ENCODE assay signal across 8 cellular contexts in the genomic region with DNA sequence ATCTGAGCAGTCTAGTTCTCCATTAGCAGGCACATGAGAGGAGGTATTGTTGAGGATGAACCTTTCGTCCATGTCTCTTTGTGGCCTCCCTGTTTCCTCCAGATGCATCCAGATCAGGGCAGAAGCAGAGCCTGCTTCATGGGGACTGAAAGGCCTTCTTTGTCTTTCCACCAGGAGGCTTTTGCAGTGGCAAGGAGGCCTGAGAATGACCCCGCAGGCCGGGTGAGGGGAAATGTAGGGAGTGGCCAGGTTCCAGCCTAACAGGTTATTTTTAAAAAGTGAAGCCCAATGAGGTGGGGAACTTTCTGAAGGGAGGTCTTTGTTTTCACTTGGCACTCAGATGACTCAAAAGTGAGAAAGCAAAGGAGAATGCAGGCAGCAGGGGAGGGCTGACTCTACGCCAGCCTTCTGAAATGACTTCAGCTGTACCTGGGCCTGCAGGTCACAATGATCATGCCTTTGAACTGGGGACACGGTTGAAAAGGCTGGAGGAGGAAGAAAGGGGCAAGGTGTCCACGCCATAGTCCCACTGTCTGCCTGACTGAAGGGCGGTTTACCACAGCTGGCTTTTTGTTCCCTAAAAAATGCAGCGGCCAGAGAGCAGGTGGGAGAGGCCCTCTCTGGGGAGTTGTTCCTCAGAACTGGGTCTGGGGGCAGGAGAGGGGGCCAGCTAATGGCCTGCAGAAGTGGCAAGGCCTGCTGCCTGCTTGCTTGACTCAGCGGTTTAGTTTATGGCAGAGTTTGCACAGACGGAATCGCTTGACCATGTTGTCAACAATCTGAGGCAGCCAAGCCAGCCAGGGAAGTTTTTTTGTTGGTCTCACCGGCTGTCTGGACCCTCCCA. TPM values are rescaled to one million over a fixed set of nuclear protein-coding genes. Genes with fewer than 3 reads are reported as not detected.
DNase-seq lines count a peak whose midpoint lies in the region; ATAC-seq, FAIRE-seq and TF ChIP-seq lines count a peak whose summit lies in the region.

No MANE protein-coding gene starts in this region.

- H3K4me1 ChIP-seq in H9 (ENCODE audit: insufficient read depth, low read length) = peaks cover 5% of the 10 kb centered on the region; the same call in 1 of the 2 replicates
- H3K4me1 ChIP-seq in astrocyte (ENCODE audit: insufficient read depth, low read length) = peaks cover 31% of the 10 kb centered on the region
- peaks cover 2 to 22% (median 9%) of the 10 kb centered on the region in 4 donors for H3K4me1 ChIP-seq in liver (ENCODE audit: control insufficient read depth in 4 of 4, insufficient read depth in 4 of 4, low read length in 3 of 4)
- peaks cover 53 to 68% (median 59%) of the 10 kb centered on the region in 4 donors for H3K4me1 ChIP-seq in upper lobe of left lung

- H4K20me1 ChIP-seq in H9 (ENCODE audit: control insufficient read depth, insufficient read depth, insufficient read length) (no peaks in the 10 kb centered on the region), astrocyte (ENCODE audit: insufficient read depth, low read length) (no peaks in the 10 kb centered on the region)

- peak overlapping the region; percentile 60 for H3K4me3 Mint-ChIP-seq in activated CD4-positive, alpha-beta T cell treated with anti-CD3 and anti-CD28 coated beads, Interleukin-2, amount 10 ng/mL, durations not matched to agents 24 days and 14 days
- H3K4me3 Mint-ChIP-seq in H9 = no peak overlapping the region
- H3K4me3 Mint-ChIP-seq in astrocyte (ENCODE audit: unreplicated experiment) = no peak overlapping the region

- H3K27me3 Mint-ChIP-seq in activated CD4-positive, alpha-beta T cell treated with anti-CD3 and anti-CD28 coated beads, Interleukin-2, amount 10 ng/mL, durations not matched to agents 24 days and 14 days = no peaks in the 10 kb centered on the region
- no peaks in the 10 kb centered on the region; the same call in 1 of the 2 replicates for H3K27me3 Mint-ChIP-seq in H9 (ENCODE audit: low read depth)
- no peaks in the 10 kb centered on the region for H3K27me3 Mint-ChIP-seq in astrocyte (ENCODE audit: low read depth, unreplicated experiment)

- no peak overlapping the region for H3K23ac ChIP-seq in H9 (ENCODE audit: insufficient read length, low read depth, low read length)

- H3K27me3 ChIP-seq in H9 (ENCODE audit: insufficient read depth, low read length) = no peaks in the 10 kb centered on the region
- H3K27me3 ChIP-seq in astrocyte (ENCODE audit: insufficient read depth, low read length) = no peaks in the 10 kb centered on the region
- no peaks in the 10 kb centered on the region for H3K27me3 ChIP-seq in liver (ENCODE audit: control insufficient read depth in 4 of 4, insufficient read depth in 4 of 4, low read length in 3 of 4)
- no peaks in the 10 kb centered on the region for H3K27me3 ChIP-seq in upper lobe of left lung

- TF ChIP-seq CTCF in H9 (conservative IDR thresholded peaks at IDR 0.05) (no peak; the same call in 2 of the 3 replicates), astrocyte (IDR thresholded peaks at IDR 0.05; ENCODE audit: insufficient read depth, low read depth, low read length) (no peak), liver (IDR thresholded peaks at IDR 0.05; ENCODE audit: low read depth, low read length, missing input control) (no peak), upper lobe of left lung (IDR thresholded peaks at IDR 0.05) (peak in 3 of 6 experiments; percentile 22 to 27 (median 26))

- H3K36me3 ChIP-seq in astrocyte (ENCODE audit: insufficient read depth, low read length) = no peaks in the 10 kb centered on the region
- H3K36me3 ChIP-seq in liver (ENCODE audit: control insufficient read depth in 4 of 4, insufficient read depth in 3 of 4, low read depth in 1 of 4, low read length in 3 of 4) = no peaks in the 10 kb centered on the region
- no peaks in the 10 kb centered on the region for H3K36me3 ChIP-seq in upper lobe of left lung

- H3K9me3 Mint-ChIP-seq in activated CD4-positive, alpha-beta T cell treated with anti-CD3 and anti-CD28 coated beads, Interleukin-2, amount 10 ng/mL, durations not matched to agents 24 days and 14 days = no peaks in the 10 kb centered on the region
- H3K9me3 Mint-ChIP-seq in H9 (peaks cover 15 to 16% of the 10 kb centered on the region in 2 experiments), astrocyte (ENCODE audit: unreplicated experiment) (no peaks in the 10 kb centered on the region)

- FAIRE-seq in astrocyte (lab: Jason Lieb, UNC) = no peak

- TF ChIP-seq EP300 in upper lobe of left lung (IDR thresholded peaks at IDR 0.05) = no peak

- H3T11ph ChIP-seq in H9 (ENCODE audit: low read length) = no peak overlapping the region

- peak overlapping the region; percentile 87 for H3K27ac Mint-ChIP-seq in activated CD4-positive, alpha-beta T cell treated with anti-CD3 and anti-CD28 coated beads, Interleukin-2, amount 10 ng/mL, durations not matched to agents 24 days and 14 days
- H3K27ac Mint-ChIP-seq in H9 (peak overlapping the region; percentile 34 to 81 (median 62)), astrocyte (ENCODE audit: unreplicated experiment) (peak overlapping the region; percentile 84)

- peak overlapping the region; percentile 70 for H3K18ac ChIP-seq in H9 (ENCODE audit: insufficient read length, low read depth, low read length)

- no peak overlapping the region for H2BK20ac ChIP-seq in H9 (ENCODE audit: low read depth, low read length, poor library complexity, severe bottlenecking)

- peaks cover 31% of the 10 kb centered on the region for H3K36me3 Mint-ChIP-seq in activated CD4-positive, alpha-beta T cell treated with anti-CD3 and anti-CD28 coated beads, Interleukin-2, amount 10 ng/mL, durations not matched to agents 24 days and 14 days (ENCODE audit: low read depth)
- H3K36me3 Mint-ChIP-seq in H9 (ENCODE audit: insufficient read depth in 1 of 3, low read depth in 3 of 3) = peaks cover 13 to 19% (median 13%) of the 10 kb centered on the region in 3 experiments
- H3K36me3 Mint-ChIP-seq in astrocyte (ENCODE audit: low read depth, unreplicated experiment) = peaks cover 6% of the 10 kb centered on the region

- no peak overlapping the region for H2BK12ac ChIP-seq in H9 (ENCODE audit: insufficient read length, low read depth, low read length)

- H2BK120ac ChIP-seq in H9 (ENCODE audit: low read depth, low read length, poor library complexity, severe bottlenecking) = no peak overlapping the region

- TF ChIP-seq POLR2A in upper lobe of left lung (IDR thresholded peaks at IDR 0.05) = peak in 1 of 4 donors; percentile 22

- no peak overlapping the region for H4K5ac ChIP-seq in H9 (ENCODE audit: insufficient read length, low read depth, low read length)

- H3K23me2 ChIP-seq in H9 (ENCODE audit: insufficient read length, low read depth, low read length, poor library complexity, severe bottlenecking) = no peaks in the 10 kb centered on the region

- H3K9ac ChIP-seq in H9 (ENCODE audit: extremely low read depth, insufficient read length, low read length) = no peak overlapping the region
- peak overlapping the region; percentile 64 for H3K9ac ChIP-seq in astrocyte (ENCODE audit: low read length)
- no peak overlapping the region for H3K9ac ChIP-seq in liver (ENCODE audit: low read depth in 1 of 2, low read length in 2 of 2)

- no peak overlapping the region for H2AFZ ChIP-seq in H9 (ENCODE audit: low read length)
- H2AFZ ChIP-seq in astrocyte (ENCODE audit: low read depth, low read length) = peak overlapping the region; percentile 27

- H4K91ac ChIP-seq in H9 (ENCODE audit: insufficient read length, low read depth, low read length) = no peak overlapping the region

- WGBS in H9 (ENCODE audit: extremely low coverage, insufficient read length, low lambda C conversion rate) = no CpG with 5 or more reads among the region's 12 CpGs
- WGBS in liver = 70% methylated on average over 12 of the region's 12 CpGs
- 43 to 44% methylated on average over 12 of the region's 12 CpGs for WGBS in upper lobe of left lung, 2 donors

- H3K4me1 Mint-ChIP-seq in activated CD4-positive, alpha-beta T cell treated with anti-CD3 and anti-CD28 coated beads, Interleukin-2, amount 10 ng/mL, durations not matched to agents 24 days and 14 days = peaks cover 77% of the 10 kb centered on the region
- H3K4me1 Mint-ChIP-seq in H9 (peaks cover 29 to 33% of the 10 kb centered on the region in 2 experiments), astrocyte (ENCODE audit: low read depth, unreplicated experiment) (peaks cover 17% of the 10 kb centered on the region)

- no peak overlapping the region for H4K8ac ChIP-seq in H9 (replicated peaks; ENCODE audit: insufficient read length, low read depth, low read length)

- no peak for TF ChIP-seq RAD21 in liver (IDR thresholded peaks at IDR 0.05)

- H3K14ac ChIP-seq in H9 (ENCODE audit: insufficient read depth, low read length) = peak overlapping the region; percentile 82

- no peak overlapping the region for H2AK5ac ChIP-seq in H9 (ENCODE audit: insufficient read length, low read length)

- no peaks in the 10 kb centered on the region for H3K79me2 ChIP-seq in H9 (ENCODE audit: insufficient read depth, low read length)
- H3K79me2 ChIP-seq in astrocyte (ENCODE audit: insufficient read depth, low read length) = peaks cover 45% of the 10 kb centered on the region

- H3K4me3 ChIP-seq in astrocyte (ENCODE audit: insufficient read depth, low read depth, low read length) (peak overlapping the region; percentile 9), liver (ENCODE audit: low read depth in 1 of 3, low read length in 3 of 3) (no peak overlapping the region), upper lobe of left lung (no peak overlapping the region)

- no peaks in the 10 kb centered on the region for H3K9me3 ChIP-seq in H9 (ENCODE audit: control insufficient read depth, low read depth, low read length)
- H3K9me3 ChIP-seq in astrocyte (ENCODE audit: insufficient read depth, low read depth, low read length) = no peaks in the 10 kb centered on the region
- H3K9me3 ChIP-seq in liver (ENCODE audit: control insufficient read depth in 4 of 4, low read length in 3 of 4) = no peaks in the 10 kb centered on the region
- H3K9me3 ChIP-seq in upper lobe of left lung = no peaks in the 10 kb centered on the region

- intact Hi-C loops in activated CD4-positive, alpha-beta T cell treated with anti-CD3 and anti-CD28 coated beads, Interleukin-2, amount 10 ng/mL, durations not matched to agents 24 days and 14 days (cut with micrococcal nuclease) = loop anchor here (5.0 kb wide), 1 partner anchor 37 kb away; no protein-coding TSS in a partner anchor

- peak; percentile 11 to 14 for ATAC-seq in upper lobe of left lung (ENCODE audit: low FRiP score in 2 of 2)

- H3K27ac ChIP-seq in H9 (ENCODE audit: insufficient read length, low read depth, low read length) (peak overlapping the region; percentile 59), astrocyte (ENCODE audit: low read depth, low read length) (peak overlapping the region; percentile 77), liver (ENCODE audit: low read depth in 1 of 2, low read length in 2 of 2) (peak overlapping the region; percentile 21 to 42), upper lobe of left lung (peak overlapping the region; percentile 69 to 91 (median 84))

- H3K4me2 ChIP-seq in H9 (ENCODE audit: insufficient read depth, insufficient read length, low read length) (no peak overlapping the region), astrocyte (ENCODE audit: low read length) (peak overlapping the region; percentile 64)

- H3K79me1 ChIP-seq in H9 (ENCODE audit: insufficient read depth, low read depth, low read length, poor library complexity, severe bottlenecking) = no peaks in the 10 kb centered on the region

- no peak overlapping the region for H3K4ac ChIP-seq in H9 (ENCODE audit: low read depth, low read length)

- no peak overlapping the region for H2BK15ac ChIP-seq in H9 (ENCODE audit: low read depth, low read length)

- no peak overlapping the region for H2BK5ac ChIP-seq in H9 (ENCODE audit: insufficient read length, low read length)

- no peak overlapping the region for H3K56ac ChIP-seq in H9 (ENCODE audit: insufficient read length, low read depth, low read length)

- peak; percentile 74 for DNase-seq in activated CD4-positive, alpha-beta T cell treated with anti-CD3 and anti-CD28 coated beads, Interleukin-2, amount 10 ng/mL, durations not matched to agents 24 days and 14 days
- DNase-seq in activated CD4-positive, alpha-beta T cell treated with anti-CD3 and anti-CD28 coated beads, Interleukin-2, amount 50 U/mL, for 4 hours = no peak
- DNase-seq in H9 (peak; percentile 78), Kasumi-1 (lab: John Stamatoyannopoulos, UW) (peak; percentile 25 to 84), astrocyte (ENCODE audit: low read depth) (peak; percentile 76), upper lobe of left lung (peak in 1 of 2 donors; percentile 58), NCI-H2081 (lab: John Stamatoyannopoulos, UW) (no peak)

RNA-seq across cellular contexts. Expression of a gene that starts 28.7 kb away (rescaled TPM):
- 45.0 and 46.3 TPM in 2 replicates for total RNA-seq in activated CD4-positive, alpha-beta T cell treated with anti-CD3 and anti-CD28 coated beads, Interleukin-2, amount 10 ng/mL, durations not matched to agents 24 days and 14 days
- total RNA-seq in H9 (2021) (20.6 and 23.9 TPM in 2 replicates), astrocyte (19.7 and 23.9 TPM in 2 replicates), liver (1 to 10 TPM; 3.6 to 4.3 TPM), upper lobe of left lung (100 to 1,000 TPM in 1 of 6 donors, 10 to 100 TPM in 5; 39.4 to 103 (median 49.7) TPM)
- polyA plus RNA-seq in liver = 10 to 100 TPM in 1 of 2 donors, 1 to 10 TPM in 1; 4.0 to 20.3 TPM

Comparison
In these comparisons a context has a peak if more than half of its experiments do, and no peak if none do; other contexts are left out.
1. DNase-seq: peak in activated CD4-positive, alpha-beta T cell treated with anti-CD3 and anti-CD28 coated beads, Interleukin-2, amount 10 ng/mL, durations not matched to agents 24 days and 14 days (single experiment), H9 (single experiment), Kasumi-1 (2 of 2) and astrocyte (single experiment); none in activated CD4-positive, alpha-beta T cell treated with anti-CD3 and anti-CD28 coated beads, Interleukin-2, amount 50 U/mL, for 4 hours (0 of 2) and NCI-H2081 (0 of 2).
2. H3K27ac ChIP-seq: peak in every context shown above with its lines; median percentile 84 in upper lobe of left lung; 77 in astrocyte; 59 in H9; 32 in liver.
3. Peak in every context shown above with its lines, with median percentiles within 50 percentile points of each other: H3K27ac Mint-ChIP-seq.